15 cellular contexts compared by ENCODE assay signal in the genomic region with DNA sequence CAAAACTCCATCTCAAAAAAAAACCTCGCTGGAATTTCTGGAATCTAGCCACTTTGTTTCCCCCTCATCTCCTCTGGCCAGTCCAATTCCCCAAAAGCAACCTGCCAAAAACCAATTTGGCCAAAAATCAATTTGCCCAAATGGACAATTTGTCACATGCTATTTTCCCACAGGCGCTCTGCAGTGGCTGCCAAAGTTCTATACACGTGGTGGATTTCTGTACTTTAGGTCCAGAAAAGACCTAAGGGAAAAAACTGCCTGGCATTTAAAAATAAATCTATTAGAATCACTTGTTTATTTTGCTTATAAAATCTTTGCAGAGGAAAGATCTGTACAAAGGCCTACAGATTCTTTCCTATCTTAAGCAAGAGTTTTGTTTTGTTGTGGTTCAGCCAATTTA.
DNase-seq lines count a peak whose midpoint lies in the region; ATAC-seq, FAIRE-seq and TF ChIP-seq lines count a peak whose summit lies in the region.
"Had no signal": no experiment of that assay in that cellular context is flagged by ENCODE, and none has a peak within 500 bp of the region (broad histone marks: within the 10 kb centered on the region; RNA-seq: fewer than 3 reads in every experiment).

No MANE protein-coding gene starts in this region.

- TF ChIP-seq CTCF in coronary artery (IDR thresholded peaks at IDR 0.05), result no peak

- POLR2A ChIA-PET in activated CD4-positive, alpha-beta memory T cell treated with anti-CD3 and anti-CD28 coated beads for 36 hours (lab: Charles Lee), result no interaction called here

- no peak for FAIRE-seq in GM12891 (lab: Jason Lieb, UNC)
- FAIRE-seq: A204.1, frontal cortex, kidney had no signal

- H3K4me3 Mint-ChIP-seq in T-helper 1 cell treated with Interleukin-12 subunit alpha and Interleukin-12 subunit beta and Interleukin-4 antibody, amounts not matched to agents 30 μg/mL and 1 μg/mL, for 36 hours, result peak overlapping the region; percentile 67
- peak overlapping the region; percentile 49 for H3K4me3 Mint-ChIP-seq in activated CD4-positive, alpha-beta memory T cell treated with anti-CD3 and anti-CD28 coated beads for 36 hours
- H3K4me3 Mint-ChIP-seq in stimulated activated effector memory CD8-positive, alpha-beta T cell treated with anti-CD3 and anti-CD28 coated beads, Interleukin-12 subunit alpha, Interleukin-12 subunit beta, amount 100 ng/mL, for 72 hours, result peak overlapping the region; percentile 45

- H3K4me3 ChIP-seq in coronary artery, result no peak overlapping the region
- H3K4me3 ChIP-seq: MG63, transverse colon had no signal

- H3K27me3 Mint-ChIP-seq in T-helper 1 cell treated with Interleukin-12 subunit alpha and Interleukin-12 subunit beta and Interleukin-4 antibody, amounts not matched to agents 30 μg/mL and 1 μg/mL, for 36 hours (ENCODE audit: low read depth), result peaks cover 4% of the 10 kb centered on the region
- H3K27me3 Mint-ChIP-seq in activated CD4-positive, alpha-beta memory T cell treated with anti-CD3 and anti-CD28 coated beads for 36 hours, result no peaks in the 10 kb centered on the region

- no peak for TF ChIP-seq POLR2A in GM12891 (IDR thresholded peaks at IDR 0.05; ENCODE audit: low read depth, low read length)

- no peak for DNase-seq in T-helper 1 cell
- no peak for DNase-seq in activated CD4-positive, alpha-beta memory T cell treated with anti-CD3 and anti-CD28 coated beads for 36 hours
- no peak for DNase-seq in coronary artery (ENCODE audit: low spot score)
- DNase-seq in stimulated activated effector memory CD8-positive, alpha-beta T cell treated with anti-CD3 and anti-CD28 coated beads, Interleukin-12 subunit alpha, Interleukin-12 subunit beta, amount 100 ng/mL, for 72 hours (ENCODE audit: low spot score in 2 of 2), result no peak
- DNase-seq in SHP77 treated with DMSO at 0.1 percent for 48 hours (lab: John Stamatoyannopoulos, UW), result no peak
- no peak for DNase-seq in SKM-1 (lab: John Stamatoyannopoulos, UW; ENCODE audit: unreplicated experiment)
- DNase-seq in GM12891 (ENCODE audit: insufficient read length, low spot score), result no peak
- DNase-seq: GOT3, kidney, MG63, transverse colon had no signal

- peak overlapping the region; percentile 95 for H3K27ac Mint-ChIP-seq in T-helper 1 cell treated with Interleukin-12 subunit alpha and Interleukin-12 subunit beta and Interleukin-4 antibody, amounts not matched to agents 30 μg/mL and 1 μg/mL, for 36 hours
- H3K27ac Mint-ChIP-seq in activated CD4-positive, alpha-beta memory T cell treated with anti-CD3 and anti-CD28 coated beads for 36 hours, result peak overlapping the region; percentile 91
- peak overlapping the region; percentile 78 for H3K27ac Mint-ChIP-seq in stimulated activated effector memory CD8-positive, alpha-beta T cell treated with anti-CD3 and anti-CD28 coated beads, Interleukin-12 subunit alpha, Interleukin-12 subunit beta, amount 100 ng/mL, for 72 hours

- H3K36me3 Mint-ChIP-seq in T-helper 1 cell treated with Interleukin-12 subunit alpha and Interleukin-12 subunit beta and Interleukin-4 antibody, amounts not matched to agents 30 μg/mL and 1 μg/mL, for 36 hours (ENCODE audit: low read depth), result peaks cover 25% of the 10 kb centered on the region
- peaks cover 18% of the 10 kb centered on the region for H3K36me3 Mint-ChIP-seq in activated CD4-positive, alpha-beta memory T cell treated with anti-CD3 and anti-CD28 coated beads for 36 hours
- H3K36me3 Mint-ChIP-seq in stimulated activated effector memory CD8-positive, alpha-beta T cell treated with anti-CD3 and anti-CD28 coated beads, Interleukin-12 subunit alpha, Interleukin-12 subunit beta, amount 100 ng/mL, for 72 hours, result peaks cover 27% of the 10 kb centered on the region

- H3K27ac ChIP-seq in coronary artery, result peak overlapping the region; percentile 0 to 27

- H3K4me1 Mint-ChIP-seq in T-helper 1 cell treated with Interleukin-12 subunit alpha and Interleukin-12 subunit beta and Interleukin-4 antibody, amounts not matched to agents 30 μg/mL and 1 μg/mL, for 36 hours (ENCODE audit: low read depth), result peaks cover 34% of the 10 kb centered on the region
- H3K4me1 Mint-ChIP-seq in activated CD4-positive, alpha-beta memory T cell treated with anti-CD3 and anti-CD28 coated beads for 36 hours (ENCODE audit: low read depth), result peaks cover 37% of the 10 kb centered on the region
- peaks cover 34% of the 10 kb centered on the region for H3K4me1 Mint-ChIP-seq in stimulated activated effector memory CD8-positive, alpha-beta T cell treated with anti-CD3 and anti-CD28 coated beads, Interleukin-12 subunit alpha, Interleukin-12 subunit beta, amount 100 ng/mL, for 72 hours

- intact Hi-C loops in activated CD4-positive, alpha-beta memory T cell treated with anti-CD3 and anti-CD28 coated beads for 36 hours (cut with micrococcal nuclease), result loop anchor here (1.0 to 2.0 kb wide), 4 partner anchors 21 to 136 kb away; a partner anchor contains a TSS

- no peak for ATAC-seq in stimulated activated effector memory CD8-positive, alpha-beta T cell treated with anti-CD3 and anti-CD28 coated beads, Interleukin-12 subunit alpha, Interleukin-12 subunit beta, amount 100 ng/mL, for 72 hours
- ATAC-seq: sciatic nerve had no signal

- CTCF ChIA-PET in activated CD4-positive, alpha-beta memory T cell treated with anti-CD3 and anti-CD28 coated beads for 36 hours (lab: Charles Lee), result interaction anchor here (1.0 kb wide), 1 partner anchor 136 kb away, joined by 6 read pairs; a partner anchor contains a TSS

- peaks cover 20% of the 10 kb centered on the region for H3K9me3 Mint-ChIP-seq in T-helper 1 cell treated with Interleukin-12 subunit alpha and Interleukin-12 subunit beta and Interleukin-4 antibody, amounts not matched to agents 30 μg/mL and 1 μg/mL, for 36 hours
- peaks cover 26% of the 10 kb centered on the region for H3K9me3 Mint-ChIP-seq in activated CD4-positive, alpha-beta memory T cell treated with anti-CD3 and anti-CD28 coated beads for 36 hours
- peaks cover 9% of the 10 kb centered on the region for H3K9me3 Mint-ChIP-seq in stimulated activated effector memory CD8-positive, alpha-beta T cell treated with anti-CD3 and anti-CD28 coated beads, Interleukin-12 subunit alpha, Interleukin-12 subunit beta, amount 100 ng/mL, for 72 hours

TF ChIP-seq in GM12891, 5 proteins besides CTCF, POLR2A, EP300 and RAD21:
- TF ChIP-seq TAF1 (IDR thresholded peaks at IDR 0.05; ENCODE audit: low read depth, low read length) (no peak), POLR2AphosphoS5 (IDR thresholded peaks at IDR 0.05; ENCODE audit: low read depth, low read length) (no peak), SPI1 (IDR thresholded peaks at IDR 0.05; ENCODE audit: low read depth, low read length) (no peak), POU2F2 (IDR thresholded peaks at IDR 0.05; ENCODE audit: low read depth, low read length) (no peak), PAX5 (IDR thresholded peaks at IDR 0.05; ENCODE audit: insufficient read depth, low read length, severe bottlenecking) (no peak)
